In the genomic region with DNA sequence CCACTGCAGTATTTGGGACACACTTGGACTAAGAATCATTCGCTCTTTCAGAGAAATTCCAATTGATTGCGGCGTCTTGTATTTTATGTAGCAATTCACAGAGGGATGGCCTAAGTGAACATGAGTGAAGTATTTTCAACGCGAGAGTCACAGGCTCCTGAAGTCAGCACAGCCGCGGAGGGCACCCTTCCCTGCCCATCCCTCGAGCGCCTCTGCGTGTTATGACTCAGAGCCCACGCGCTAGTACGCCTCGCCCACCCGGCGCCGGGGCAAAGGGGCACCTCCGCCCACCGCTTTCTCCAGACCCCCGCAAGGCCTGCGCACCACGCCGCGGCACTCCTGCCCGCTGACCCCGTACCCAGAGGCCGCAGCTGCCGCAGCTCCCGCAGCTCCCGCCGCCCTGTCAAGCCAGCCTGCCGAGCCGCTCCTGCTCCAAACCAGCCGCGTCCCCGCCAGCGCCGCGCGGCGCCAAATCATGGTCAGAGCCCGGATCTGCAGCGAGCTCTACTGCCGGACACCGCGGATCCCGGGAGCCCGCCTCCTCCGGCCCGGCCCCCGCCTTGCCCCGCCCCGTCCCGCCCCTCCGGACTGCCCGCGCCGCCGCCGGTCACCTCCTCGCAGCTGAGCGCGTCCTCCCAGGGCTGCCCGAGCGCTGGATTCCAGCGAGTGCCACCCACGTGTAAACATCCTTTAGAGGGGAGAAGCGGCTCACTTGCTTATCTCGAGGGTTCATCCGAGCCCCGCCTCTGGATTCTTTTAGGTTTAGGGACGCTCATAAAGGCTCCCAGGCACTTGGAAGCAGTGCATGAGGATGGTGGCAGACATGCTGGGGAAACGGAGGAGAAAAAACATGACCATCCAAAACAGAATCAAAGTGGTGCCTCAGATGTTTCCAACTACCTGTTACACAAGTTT, we compare ENCODE assay signal across 1 cellular context.
TF ChIP-seq lines count a peak whose summit lies in the region.

A gene with protein sequence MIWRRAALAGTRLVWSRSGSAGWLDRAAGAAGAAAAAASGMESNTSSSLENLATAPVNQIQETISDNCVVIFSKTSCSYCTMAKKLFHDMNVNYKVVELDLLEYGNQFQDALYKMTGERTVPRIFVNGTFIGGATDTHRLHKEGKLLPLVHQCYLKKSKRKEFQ (minus strand): TSS at position 509 of the 915 bp plus-strand sequence. CDS start 32 bp downstream, at position 477.

TF ChIP-seq in HepG2, 621 proteins besides CTCF, POLR2A, EP300 and RAD21 (continued from another document and continues in another):
- TF ChIP-seq, protein P1, sequence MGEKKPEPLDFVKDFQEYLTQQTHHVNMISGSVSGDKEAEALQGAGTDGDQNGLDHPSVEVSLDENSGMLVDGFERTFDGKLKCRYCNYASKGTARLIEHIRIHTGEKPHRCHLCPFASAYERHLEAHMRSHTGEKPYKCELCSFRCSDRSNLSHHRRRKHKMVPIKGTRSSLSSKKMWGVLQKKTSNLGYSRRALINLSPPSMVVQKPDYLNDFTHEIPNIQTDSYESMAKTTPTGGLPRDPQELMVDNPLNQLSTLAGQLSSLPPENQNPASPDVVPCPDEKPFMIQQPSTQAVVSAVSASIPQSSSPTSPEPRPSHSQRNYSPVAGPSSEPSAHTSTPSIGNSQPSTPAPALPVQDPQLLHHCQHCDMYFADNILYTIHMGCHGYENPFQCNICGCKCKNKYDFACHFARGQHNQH (CRISPR knock-in tag; IDR thresholded peaks at IDR 0.05), result no peak
- TF ChIP-seq RORA (CRISPR knock-in tag; IDR thresholded peaks at IDR 0.05) (no peak), MBD4 (IDR thresholded peaks at IDR 0.05; ENCODE audit: borderline replicate concordance, low read length) (no peak), ATF7 (IDR thresholded peaks at IDR 0.05) (no peak), ATF7 (CRISPR knock-in tag; IDR thresholded peaks at IDR 0.05) (no peak), ATF7-NPFF (CRISPR knock-in tag; IDR thresholded peaks at IDR 0.05; ENCODE audit: low read depth) (peak; percentile 66; the same call in 1 of the 2 replicates), ZBTB8A (CRISPR knock-in tag; IDR thresholded peaks at IDR 0.05; ENCODE audit: borderline replicate concordance, low read depth) (no peak), ZNF773 (CRISPR knock-in tag; IDR thresholded peaks at IDR 0.05; ENCODE audit: borderline replicate concordance) (no peak), AHR (CRISPR knock-in tag; IDR thresholded peaks at IDR 0.05) (no peak), TEAD3 (CRISPR knock-in tag; optimal IDR thresholded peaks at IDR 0.05; ENCODE audit: borderline replicate concordance) (peak; percentile 72), ZC3H13 (CRISPR knock-in tag; IDR thresholded peaks at IDR 0.05) (no peak), SMYD3 (CRISPR knock-in tag; IDR thresholded peaks at IDR 0.05) (no peak), HES4 (CRISPR knock-in tag; IDR thresholded peaks at IDR 0.05; ENCODE audit: borderline replicate concordance) (peak; percentile 61; the same call in 1 of the 2 replicates), FOXC1 (CRISPR knock-in tag; IDR thresholded peaks at IDR 0.05; ENCODE audit: borderline replicate concordance) (no peak), ETV5 (CRISPR knock-in tag; IDR thresholded peaks at IDR 0.05; ENCODE audit: borderline replicate concordance) (peak; percentile 45), FOXO1 (CRISPR knock-in tag; IDR thresholded peaks at IDR 0.05) (no peak; the same call in 1 of the 2 replicates), MAFG (CRISPR knock-in tag; IDR thresholded peaks at IDR 0.05) (no peak), ZNF552 (CRISPR knock-in tag; IDR thresholded peaks at IDR 0.05; ENCODE audit: borderline replicate concordance) (0 out of 2 replicates have a peak, but pooled peaks have one; percentile 14), CHD4 (IDR thresholded peaks at IDR 0.05; ENCODE audit: borderline replicate concordance, low read length) (no peak), KLF15 (CRISPR knock-in tag; IDR thresholded peaks at IDR 0.05; ENCODE audit: borderline replicate concordance) (no peak; the same call in 1 of the 2 replicates), AGO2 (optimal IDR thresholded peaks at IDR 0.05; ENCODE audit: low read depth, low read length) (peak; percentile 32), NCOA2 (CRISPR knock-in tag; IDR thresholded peaks at IDR 0.05) (no peak; the same call in 1 of the 2 replicates), ZNF101 (CRISPR knock-in tag; IDR thresholded peaks at IDR 0.05; ENCODE audit: borderline replicate concordance, low read depth) (no peak), HMG20B (CRISPR knock-in tag; conservative IDR thresholded peaks at IDR 0.05) (no peak), SP140L (CRISPR knock-in tag; IDR thresholded peaks at IDR 0.05; ENCODE audit: borderline replicate concordance) (no peak), KDM4B (CRISPR knock-in tag; IDR thresholded peaks at IDR 0.05) (no peak; the same call in 1 of the 2 replicates), PRMT3 (CRISPR knock-in tag; IDR thresholded peaks at IDR 0.05; ENCODE audit: borderline replicate concordance, low read depth) (no peak), ZNF44 (CRISPR knock-in tag; IDR thresholded peaks at IDR 0.05) (no peak), ZNF543 (CRISPR knock-in tag; IDR thresholded peaks at IDR 0.05) (0 out of 2 replicates have a peak, but pooled peaks have one; percentile 33), HNRNPL (IDR thresholded peaks at IDR 0.05; ENCODE audit: low read depth, low read length) (0 out of 2 replicates have a peak, but pooled peaks have one; percentile 30), ATRX (CRISPR knock-in tag; IDR thresholded peaks at IDR 0.05; ENCODE audit: borderline replicate concordance) (no peak), ZNF564 (CRISPR knock-in tag; IDR thresholded peaks at IDR 0.05) (0 out of 2 replicates have a peak, but pooled peaks have one; percentile 35), ZFP36L2 (CRISPR knock-in tag; IDR thresholded peaks at IDR 0.05) (no peak), ZNF383 (CRISPR knock-in tag; IDR thresholded peaks at IDR 0.05; ENCODE audit: borderline replicate concordance) (no peak), CEBPG (CRISPR knock-in tag; IDR thresholded peaks at IDR 0.05) (no peak), PHF20 (CRISPR knock-in tag; IDR thresholded peaks at IDR 0.05) (peak; percentile 45; the same call in 1 of the 2 replicates), ARID2 (CRISPR knock-in tag; IDR thresholded peaks at IDR 0.05; ENCODE audit: borderline replicate concordance) (no peak), TBX2 (CRISPR knock-in tag; IDR thresholded peaks at IDR 0.05; ENCODE audit: borderline replicate concordance) (no peak; the same call in 1 of the 2 replicates), ZFP82 (CRISPR knock-in tag; IDR thresholded peaks at IDR 0.05; ENCODE audit: borderline replicate concordance) (no peak), ZBTB42 (CRISPR knock-in tag; IDR thresholded peaks at IDR 0.05) (no peak), ARNT (IDR thresholded peaks at IDR 0.05) (no peak), CAMTA2 (CRISPR knock-in tag; IDR thresholded peaks at IDR 0.05; ENCODE audit: borderline replicate concordance) (peak; percentile 72; the same call in 1 of the 2 replicates)
- TF ChIP-seq, protein P2, sequence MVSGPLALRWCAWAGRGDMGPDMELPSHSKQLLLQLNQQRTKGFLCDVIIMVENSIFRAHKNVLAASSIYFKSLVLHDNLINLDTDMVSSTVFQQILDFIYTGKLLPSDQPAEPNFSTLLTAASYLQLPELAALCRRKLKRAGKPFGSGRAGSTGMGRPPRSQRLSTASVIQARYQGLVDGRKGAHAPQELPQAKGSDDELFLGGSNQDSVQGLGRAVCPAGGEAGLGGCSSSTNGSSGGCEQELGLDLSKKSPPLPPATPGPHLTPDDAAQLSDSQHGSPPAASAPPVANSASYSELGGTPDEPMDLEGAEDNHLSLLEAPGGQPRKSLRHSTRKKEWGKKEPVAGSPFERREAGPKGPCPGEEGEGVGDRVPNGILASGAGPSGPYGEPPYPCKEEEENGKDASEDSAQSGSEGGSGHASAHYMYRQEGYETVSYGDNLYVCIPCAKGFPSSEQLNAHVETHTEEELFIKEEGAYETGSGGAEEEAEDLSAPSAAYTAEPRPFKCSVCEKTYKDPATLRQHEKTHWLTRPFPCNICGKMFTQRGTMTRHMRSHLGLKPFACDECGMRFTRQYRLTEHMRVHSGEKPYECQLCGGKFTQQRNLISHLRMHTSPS (CRISPR knock-in tag; IDR thresholded peaks at IDR 0.05; ENCODE audit: low read depth), result 0 out of 2 replicates have a peak, but pooled peaks have one; percentile 31
- TF ChIP-seq, protein P3, sequence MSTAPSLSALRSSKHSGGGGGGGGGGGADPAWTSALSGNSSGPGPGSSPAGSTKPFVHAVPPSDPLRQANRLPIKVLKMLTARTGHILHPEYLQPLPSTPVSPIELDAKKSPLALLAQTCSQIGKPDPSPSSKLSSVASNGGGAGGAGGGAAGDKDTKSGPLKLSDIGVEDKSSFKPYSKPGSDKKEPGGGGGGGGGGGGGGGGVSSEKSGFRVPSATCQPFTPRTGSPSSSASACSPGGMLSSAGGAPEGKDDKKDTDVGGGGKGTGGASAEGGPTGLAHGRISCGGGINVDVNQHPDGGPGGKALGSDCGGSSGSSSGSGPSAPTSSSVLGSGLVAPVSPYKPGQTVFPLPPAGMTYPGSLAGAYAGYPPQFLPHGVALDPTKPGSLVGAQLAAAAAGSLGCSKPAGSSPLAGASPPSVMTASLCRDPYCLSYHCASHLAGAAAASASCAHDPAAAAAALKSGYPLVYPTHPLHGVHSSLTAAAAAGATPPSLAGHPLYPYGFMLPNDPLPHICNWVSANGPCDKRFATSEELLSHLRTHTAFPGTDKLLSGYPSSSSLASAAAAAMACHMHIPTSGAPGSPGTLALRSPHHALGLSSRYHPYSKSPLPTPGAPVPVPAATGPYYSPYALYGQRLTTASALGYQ (CRISPR knock-in tag; IDR thresholded peaks at IDR 0.05), result 0 out of 2 replicates have a peak, but pooled peaks have one; percentile 40
- TF ChIP-seq, protein P4, sequence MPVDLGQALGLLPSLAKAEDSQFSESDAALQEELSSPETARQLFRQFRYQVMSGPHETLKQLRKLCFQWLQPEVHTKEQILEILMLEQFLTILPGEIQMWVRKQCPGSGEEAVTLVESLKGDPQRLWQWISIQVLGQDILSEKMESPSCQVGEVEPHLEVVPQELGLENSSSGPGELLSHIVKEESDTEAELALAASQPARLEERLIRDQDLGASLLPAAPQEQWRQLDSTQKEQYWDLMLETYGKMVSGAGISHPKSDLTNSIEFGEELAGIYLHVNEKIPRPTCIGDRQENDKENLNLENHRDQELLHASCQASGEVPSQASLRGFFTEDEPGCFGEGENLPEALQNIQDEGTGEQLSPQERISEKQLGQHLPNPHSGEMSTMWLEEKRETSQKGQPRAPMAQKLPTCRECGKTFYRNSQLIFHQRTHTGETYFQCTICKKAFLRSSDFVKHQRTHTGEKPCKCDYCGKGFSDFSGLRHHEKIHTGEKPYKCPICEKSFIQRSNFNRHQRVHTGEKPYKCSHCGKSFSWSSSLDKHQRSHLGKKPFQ (CRISPR knock-in tag; IDR thresholded peaks at IDR 0.05; ENCODE audit: insufficient replicate concordance), result peak; percentile 74
- TF ChIP-seq, protein P5, sequence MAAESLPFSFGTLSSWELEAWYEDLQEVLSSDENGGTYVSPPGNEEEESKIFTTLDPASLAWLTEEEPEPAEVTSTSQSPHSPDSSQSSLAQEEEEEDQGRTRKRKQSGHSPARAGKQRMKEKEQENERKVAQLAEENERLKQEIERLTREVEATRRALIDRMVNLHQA (CRISPR knock-in tag; IDR thresholded peaks at IDR 0.05), result no peak
- TF ChIP-seq, protein P6, sequence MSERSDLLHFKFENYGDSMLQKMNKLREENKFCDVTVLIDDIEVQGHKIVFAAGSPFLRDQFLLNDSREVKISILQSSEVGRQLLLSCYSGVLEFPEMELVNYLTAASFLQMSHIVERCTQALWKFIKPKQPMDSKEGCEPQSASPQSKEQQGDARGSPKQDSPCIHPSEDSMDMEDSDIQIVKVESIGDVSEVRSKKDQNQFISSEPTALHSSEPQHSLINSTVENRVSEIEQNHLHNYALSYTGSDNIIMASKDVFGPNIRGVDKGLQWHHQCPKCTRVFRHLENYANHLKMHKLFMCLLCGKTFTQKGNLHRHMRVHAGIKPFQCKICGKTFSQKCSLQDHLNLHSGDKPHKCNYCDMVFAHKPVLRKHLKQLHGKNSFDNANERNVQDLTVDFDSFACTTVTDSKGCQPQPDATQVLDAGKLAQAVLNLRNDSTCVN (CRISPR knock-in tag; IDR thresholded peaks at IDR 0.05; ENCODE audit: borderline replicate concordance), result no peak
- TF ChIP-seq, protein P7, sequence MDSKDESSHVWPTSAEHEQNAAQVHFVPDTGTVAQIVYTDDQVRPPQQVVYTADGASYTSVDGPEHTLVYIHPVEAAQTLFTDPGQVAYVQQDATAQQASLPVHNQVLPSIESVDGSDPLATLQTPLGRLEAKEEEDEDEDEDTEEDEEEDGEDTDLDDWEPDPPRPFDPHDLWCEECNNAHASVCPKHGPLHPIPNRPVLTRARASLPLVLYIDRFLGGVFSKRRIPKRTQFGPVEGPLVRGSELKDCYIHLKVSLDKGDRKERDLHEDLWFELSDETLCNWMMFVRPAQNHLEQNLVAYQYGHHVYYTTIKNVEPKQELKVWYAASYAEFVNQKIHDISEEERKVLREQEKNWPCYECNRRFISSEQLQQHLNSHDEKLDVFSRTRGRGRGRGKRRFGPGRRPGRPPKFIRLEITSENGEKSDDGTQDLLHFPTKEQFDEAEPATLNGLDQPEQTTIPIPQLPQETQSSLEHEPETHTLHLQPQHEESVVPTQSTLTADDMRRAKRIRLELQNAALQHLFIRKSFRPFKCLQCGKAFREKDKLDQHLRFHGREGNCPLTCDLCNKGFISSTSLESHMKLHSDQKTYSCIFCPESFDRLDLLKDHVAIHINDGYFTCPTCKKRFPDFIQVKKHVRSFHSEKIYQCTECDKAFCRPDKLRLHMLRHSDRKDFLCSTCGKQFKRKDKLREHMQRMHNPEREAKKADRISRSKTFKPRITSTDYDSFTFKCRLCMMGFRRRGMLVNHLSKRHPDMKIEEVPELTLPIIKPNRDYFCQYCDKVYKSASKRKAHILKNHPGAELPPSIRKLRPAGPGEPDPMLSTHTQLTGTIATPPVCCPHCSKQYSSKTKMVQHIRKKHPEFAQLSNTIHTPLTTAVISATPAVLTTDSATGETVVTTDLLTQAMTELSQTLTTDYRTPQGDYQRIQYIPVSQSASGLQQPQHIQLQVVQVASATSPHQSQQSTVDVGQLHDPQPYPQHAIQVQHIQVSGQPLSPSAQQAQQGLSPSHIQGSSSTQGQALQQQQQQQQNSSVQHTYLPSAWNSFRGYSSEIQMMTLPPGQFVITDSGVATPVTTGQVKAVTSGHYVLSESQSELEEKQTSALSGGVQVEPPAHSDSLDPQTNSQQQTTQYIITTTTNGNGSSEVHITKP (CRISPR knock-in tag; IDR thresholded peaks at IDR 0.05; ENCODE audit: low read depth), result no peak
- TF ChIP-seq, protein P8, sequence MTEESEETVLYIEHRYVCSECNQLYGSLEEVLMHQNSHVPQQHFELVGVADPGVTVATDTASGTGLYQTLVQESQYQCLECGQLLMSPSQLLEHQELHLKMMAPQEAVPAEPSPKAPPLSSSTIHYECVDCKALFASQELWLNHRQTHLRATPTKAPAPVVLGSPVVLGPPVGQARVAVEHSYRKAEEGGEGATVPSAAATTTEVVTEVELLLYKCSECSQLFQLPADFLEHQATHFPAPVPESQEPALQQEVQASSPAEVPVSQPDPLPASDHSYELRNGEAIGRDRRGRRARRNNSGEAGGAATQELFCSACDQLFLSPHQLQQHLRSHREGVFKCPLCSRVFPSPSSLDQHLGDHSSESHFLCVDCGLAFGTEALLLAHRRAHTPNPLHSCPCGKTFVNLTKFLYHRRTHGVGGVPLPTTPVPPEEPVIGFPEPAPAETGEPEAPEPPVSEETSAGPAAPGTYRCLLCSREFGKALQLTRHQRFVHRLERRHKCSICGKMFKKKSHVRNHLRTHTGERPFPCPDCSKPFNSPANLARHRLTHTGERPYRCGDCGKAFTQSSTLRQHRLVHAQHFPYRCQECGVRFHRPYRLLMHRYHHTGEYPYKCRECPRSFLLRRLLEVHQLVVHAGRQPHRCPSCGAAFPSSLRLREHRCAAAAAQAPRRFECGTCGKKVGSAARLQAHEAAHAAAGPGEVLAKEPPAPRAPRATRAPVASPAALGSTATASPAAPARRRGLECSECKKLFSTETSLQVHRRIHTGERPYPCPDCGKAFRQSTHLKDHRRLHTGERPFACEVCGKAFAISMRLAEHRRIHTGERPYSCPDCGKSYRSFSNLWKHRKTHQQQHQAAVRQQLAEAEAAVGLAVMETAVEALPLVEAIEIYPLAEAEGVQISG (CRISPR knock-in tag; IDR thresholded peaks at IDR 0.05), result peak; percentile 74
